Comparison of ENCODE assay signal across 11 cellular contexts in genomic region chr14:94009767-94010166, GRCh38. TPM values are rescaled to one million over a fixed set of nuclear protein-coding genes. Genes with fewer than 3 reads are reported as not detected.
DNase-seq lines count a peak whose midpoint lies in the region; ATAC-seq and TF ChIP-seq lines count a peak whose summit lies in the region.
"Had no signal": no experiment of that assay in that cellular context is flagged by ENCODE, and none has a peak within 500 bp of the region (broad histone marks: within the 10 kb centered on the region; RNA-seq: fewer than 3 reads in every experiment).

No MANE protein-coding gene starts in this region.

- ATAC-seq in left ventricle myocardium superior (peak; percentile 43), HG03108 (IDR thresholded peaks at IDR 0.05; ENCODE audit: unreplicated experiment) (peak; percentile 58), HG02970 (IDR thresholded peaks at IDR 0.05; ENCODE audit: low FRiP score, unreplicated experiment) (no peak)

- no peak overlapping the region for H3K4me3 ChIP-seq in astrocyte of the spinal cord (ENCODE audit: low read depth, low read length)

- in situ Hi-C loops in astrocyte of the spinal cord (cut with HindIII; ENCODE audit: low sequenced_read_pairs): no loop called here

- intact Hi-C loops in left ventricle myocardium superior (cut with micrococcal nuclease): loop anchor here (10.0 kb wide), 1 partner anchor 65 kb away; no protein-coding TSS in a partner anchor
- intact Hi-C loops in cardiac septum (cut with DNase I): no loop called here

- TF ChIP-seq CTCF in astrocyte of the spinal cord (IDR thresholded peaks at IDR 0.05; ENCODE audit: low read depth, low read length): no peak

- DNase-seq in left ventricle myocardium superior (no peak), cardiac septum (ENCODE audit: low spot score) (no peak), astrocyte of the spinal cord (ENCODE audit: low read depth, low spot score) (peak; percentile 70), SKM-1 treated with dmso at 0.1 percent for 144 hours (lab: John Stamatoyannopoulos, UW; ENCODE audit: unreplicated experiment) (no peak), HT-29 (ENCODE audit: low spot score) (no peak), NOMO-1 treated with DMSO at 0.1 percent for 48 hours (lab: John Stamatoyannopoulos, UW; ENCODE audit: unreplicated experiment) (no peak)
- DNase-seq: EL had no signal

RNA-seq across cellular contexts. Expression of gene CCDC197, which starts 12.7 kb away (rescaled TPM):
- total RNA-seq in left ventricle myocardium superior (0.74 TPM), cardiac septum (3.4 TPM)
- not detected in 2 replicates for total RNA-seq in HT-29 (2014; rRNA removed; shearing (Covaris generic))
- total RNA-seq: chondrocyte, lung microvascular endothelial cell had no signal

RNA-seq across cellular contexts. Expression of gene OTUB2, which starts 16.4 kb away (rescaled TPM):
- total RNA-seq in left ventricle myocardium superior: 0.52 TPM
- total RNA-seq in cardiac septum: 0.30 TPM
- 2.3 and 2.4 TPM in 2 replicates for total RNA-seq in HT-29 (2014; rRNA removed; shearing (Covaris generic))

RNA-seq across cellular contexts. Expression of gene ASB2, which starts 33.4 kb away (rescaled TPM):
- total RNA-seq in left ventricle myocardium superior: 268 TPM
- 156 TPM for total RNA-seq in cardiac septum
- total RNA-seq in HT-29 (2014; rRNA removed; shearing (Covaris generic)): 0.05 and 0.16 TPM in 2 replicates
- total RNA-seq: lung microvascular endothelial cell had no signal

Comparison
In these comparisons a context has a peak if more than half of its experiments do, and no peak if none do; other contexts are left out.
1. RNA of gene ASB2, which starts 33.4 kb away (total RNA-seq): 268 TPM in left ventricle myocardium superior (single experiment) and 156 TPM in cardiac septum (single experiment); 0.05 to 0.16 TPM in HT-29; every median in the first group is over 100 times any median in the second.